Comparison of ENCODE assay signal across 2 cellular contexts in the genomic region with DNA sequence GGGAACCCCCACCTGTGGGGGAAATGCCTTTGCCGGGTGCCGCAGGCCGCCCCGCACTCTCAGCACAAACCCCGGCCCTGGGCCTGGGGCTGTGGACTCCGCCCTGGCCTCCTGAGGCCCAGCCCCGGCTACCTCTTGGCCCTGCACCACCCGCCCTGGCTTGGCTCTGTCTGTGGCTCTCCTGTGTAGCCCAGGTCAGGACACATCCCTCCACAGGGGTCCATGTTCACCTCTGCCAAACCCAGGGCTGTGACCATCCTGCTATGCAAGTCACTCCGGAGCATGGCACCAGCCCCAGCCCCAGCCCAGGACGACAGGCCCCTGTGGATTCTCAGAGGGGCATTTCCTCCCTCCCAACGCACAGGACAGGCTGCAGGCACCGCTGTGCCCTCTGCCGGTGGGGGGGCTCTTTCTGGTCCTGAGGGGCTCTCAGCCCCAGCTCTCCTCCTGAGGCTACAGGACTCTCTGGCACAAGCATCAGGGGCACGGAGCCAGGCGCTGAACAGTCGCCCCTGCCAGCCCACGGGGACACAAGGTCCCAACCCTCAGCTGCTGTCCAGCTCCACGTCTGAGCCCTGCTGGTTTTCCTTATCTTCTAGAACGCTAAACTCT.
TF ChIP-seq lines count a peak whose summit lies in the region.

No MANE protein-coding gene starts in this region.

TF ChIP-seq in H1, 55 proteins besides CTCF, POLR2A, EP300 and RAD21:
- TF ChIP-seq KDM4A (IDR thresholded peaks at IDR 0.05; ENCODE audit: low read depth, low read length, severe bottlenecking) (no peak), BACH1 (IDR thresholded peaks at IDR 0.05; ENCODE audit: low read length) (no peak), BCL11A (IDR thresholded peaks at IDR 0.05; ENCODE audit: low read depth in 2 of 2, low read length in 2 of 2) (no peak), TEAD4 (IDR thresholded peaks at IDR 0.05; ENCODE audit: low read depth, low read length) (no peak), CHD1 (IDR thresholded peaks at IDR 0.05; ENCODE audit: low read depth, low read length) (no peak), EZH2 (IDR thresholded peaks at IDR 0.05; ENCODE audit: low read depth, low read length, severe bottlenecking) (no peak), CBX8 (IDR thresholded peaks at IDR 0.05; ENCODE audit: borderline replicate concordance, low read depth, low read length) (no peak), SP4 (IDR thresholded peaks at IDR 0.05; ENCODE audit: low read length) (no peak), CEBPB (IDR thresholded peaks at IDR 0.05; ENCODE audit: low read depth, low read length) (no peak), EGR1 (IDR thresholded peaks at IDR 0.05; ENCODE audit: borderline replicate concordance, low read depth, low read length) (no peak), CREB1 (IDR thresholded peaks at IDR 0.05) (no peak), SP1 (IDR thresholded peaks at IDR 0.05; ENCODE audit: low read depth, low read length) (no peak), GABPA (IDR thresholded peaks at IDR 0.05; ENCODE audit: borderline replicate concordance, insufficient read depth, low read length) (no peak), NANOG (IDR thresholded peaks at IDR 0.05; ENCODE audit: insufficient read depth, low read depth, low read length, poor library complexity, severe bottlenecking) (no peak), JUND (IDR thresholded peaks at IDR 0.05; ENCODE audit: low read length) (no peak), KDM5A (IDR thresholded peaks at IDR 0.05; ENCODE audit: low read length) (no peak), SIN3A (conservative IDR thresholded peaks at IDR 0.05 in 1 of 2, IDR thresholded peaks at IDR 0.05 in 1 of 2; ENCODE audit: low read depth in 1 of 2, low read length in 2 of 2) (no peak)
- TF ChIP-seq, protein P1, sequence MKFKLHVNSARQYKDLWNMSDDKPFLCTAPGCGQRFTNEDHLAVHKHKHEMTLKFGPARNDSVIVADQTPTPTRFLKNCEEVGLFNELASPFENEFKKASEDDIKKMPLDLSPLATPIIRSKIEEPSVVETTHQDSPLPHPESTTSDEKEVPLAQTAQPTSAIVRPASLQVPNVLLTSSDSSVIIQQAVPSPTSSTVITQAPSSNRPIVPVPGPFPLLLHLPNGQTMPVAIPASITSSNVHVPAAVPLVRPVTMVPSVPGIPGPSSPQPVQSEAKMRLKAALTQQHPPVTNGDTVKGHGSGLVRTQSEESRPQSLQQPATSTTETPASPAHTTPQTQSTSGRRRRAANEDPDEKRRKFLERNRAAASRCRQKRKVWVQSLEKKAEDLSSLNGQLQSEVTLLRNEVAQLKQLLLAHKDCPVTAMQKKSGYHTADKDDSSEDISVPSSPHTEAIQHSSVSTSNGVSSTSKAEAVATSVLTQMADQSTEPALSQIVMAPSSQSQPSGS (IDR thresholded peaks at IDR 0.05; ENCODE audit: low read length), result no peak
TF ChIP-seq in H1: peak in this region for 0.

TF ChIP-seq in liver, 16 proteins besides CTCF, POLR2A, EP300 and RAD21:
- no peak for TF ChIP-seq HNF4G (IDR thresholded peaks at IDR 0.05)
- TF ChIP-seq, protein P2, sequence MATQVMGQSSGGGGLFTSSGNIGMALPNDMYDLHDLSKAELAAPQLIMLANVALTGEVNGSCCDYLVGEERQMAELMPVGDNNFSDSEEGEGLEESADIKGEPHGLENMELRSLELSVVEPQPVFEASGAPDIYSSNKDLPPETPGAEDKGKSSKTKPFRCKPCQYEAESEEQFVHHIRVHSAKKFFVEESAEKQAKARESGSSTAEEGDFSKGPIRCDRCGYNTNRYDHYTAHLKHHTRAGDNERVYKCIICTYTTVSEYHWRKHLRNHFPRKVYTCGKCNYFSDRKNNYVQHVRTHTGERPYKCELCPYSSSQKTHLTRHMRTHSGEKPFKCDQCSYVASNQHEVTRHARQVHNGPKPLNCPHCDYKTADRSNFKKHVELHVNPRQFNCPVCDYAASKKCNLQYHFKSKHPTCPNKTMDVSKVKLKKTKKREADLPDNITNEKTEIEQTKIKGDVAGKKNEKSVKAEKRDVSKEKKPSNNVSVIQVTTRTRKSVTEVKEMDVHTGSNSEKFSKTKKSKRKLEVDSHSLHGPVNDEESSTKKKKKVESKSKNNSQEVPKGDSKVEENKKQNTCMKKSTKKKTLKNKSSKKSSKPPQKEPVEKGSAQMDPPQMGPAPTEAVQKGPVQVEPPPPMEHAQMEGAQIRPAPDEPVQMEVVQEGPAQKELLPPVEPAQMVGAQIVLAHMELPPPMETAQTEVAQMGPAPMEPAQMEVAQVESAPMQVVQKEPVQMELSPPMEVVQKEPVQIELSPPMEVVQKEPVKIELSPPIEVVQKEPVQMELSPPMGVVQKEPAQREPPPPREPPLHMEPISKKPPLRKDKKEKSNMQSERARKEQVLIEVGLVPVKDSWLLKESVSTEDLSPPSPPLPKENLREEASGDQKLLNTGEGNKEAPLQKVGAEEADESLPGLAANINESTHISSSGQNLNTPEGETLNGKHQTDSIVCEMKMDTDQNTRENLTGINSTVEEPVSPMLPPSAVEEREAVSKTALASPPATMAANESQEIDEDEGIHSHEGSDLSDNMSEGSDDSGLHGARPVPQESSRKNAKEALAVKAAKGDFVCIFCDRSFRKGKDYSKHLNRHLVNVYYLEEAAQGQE (IDR thresholded peaks at IDR 0.05), result peak; percentile 91
